1 cellular context compared by ENCODE assay signal in genomic region chr6:116326392-116326717, GRCh38.
TF ChIP-seq lines count a peak whose summit lies in the region.

No MANE protein-coding gene starts in this region.

TF ChIP-seq in SK-N-SH, 30 proteins besides CTCF, POLR2A, EP300 and RAD21 (continued from another document):
- TF ChIP-seq, protein P1, sequence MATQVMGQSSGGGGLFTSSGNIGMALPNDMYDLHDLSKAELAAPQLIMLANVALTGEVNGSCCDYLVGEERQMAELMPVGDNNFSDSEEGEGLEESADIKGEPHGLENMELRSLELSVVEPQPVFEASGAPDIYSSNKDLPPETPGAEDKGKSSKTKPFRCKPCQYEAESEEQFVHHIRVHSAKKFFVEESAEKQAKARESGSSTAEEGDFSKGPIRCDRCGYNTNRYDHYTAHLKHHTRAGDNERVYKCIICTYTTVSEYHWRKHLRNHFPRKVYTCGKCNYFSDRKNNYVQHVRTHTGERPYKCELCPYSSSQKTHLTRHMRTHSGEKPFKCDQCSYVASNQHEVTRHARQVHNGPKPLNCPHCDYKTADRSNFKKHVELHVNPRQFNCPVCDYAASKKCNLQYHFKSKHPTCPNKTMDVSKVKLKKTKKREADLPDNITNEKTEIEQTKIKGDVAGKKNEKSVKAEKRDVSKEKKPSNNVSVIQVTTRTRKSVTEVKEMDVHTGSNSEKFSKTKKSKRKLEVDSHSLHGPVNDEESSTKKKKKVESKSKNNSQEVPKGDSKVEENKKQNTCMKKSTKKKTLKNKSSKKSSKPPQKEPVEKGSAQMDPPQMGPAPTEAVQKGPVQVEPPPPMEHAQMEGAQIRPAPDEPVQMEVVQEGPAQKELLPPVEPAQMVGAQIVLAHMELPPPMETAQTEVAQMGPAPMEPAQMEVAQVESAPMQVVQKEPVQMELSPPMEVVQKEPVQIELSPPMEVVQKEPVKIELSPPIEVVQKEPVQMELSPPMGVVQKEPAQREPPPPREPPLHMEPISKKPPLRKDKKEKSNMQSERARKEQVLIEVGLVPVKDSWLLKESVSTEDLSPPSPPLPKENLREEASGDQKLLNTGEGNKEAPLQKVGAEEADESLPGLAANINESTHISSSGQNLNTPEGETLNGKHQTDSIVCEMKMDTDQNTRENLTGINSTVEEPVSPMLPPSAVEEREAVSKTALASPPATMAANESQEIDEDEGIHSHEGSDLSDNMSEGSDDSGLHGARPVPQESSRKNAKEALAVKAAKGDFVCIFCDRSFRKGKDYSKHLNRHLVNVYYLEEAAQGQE (IDR thresholded peaks at IDR 0.05; ENCODE audit: low read depth, low read length) = no peak
- TF ChIP-seq MXI1 (IDR thresholded peaks at IDR 0.05; ENCODE audit: low read depth, low read length) (no peak), USF1 (IDR thresholded peaks at IDR 0.05; ENCODE audit: borderline replicate concordance, low read depth) (no peak), GABPA (IDR thresholded peaks at IDR 0.05; ENCODE audit: low read depth) (no peak), FOXM1 (IDR thresholded peaks at IDR 0.05; ENCODE audit: low read depth) (no peak), NFIC (IDR thresholded peaks at IDR 0.05; ENCODE audit: borderline replicate concordance) (no peak), MAX (IDR thresholded peaks at IDR 0.05; ENCODE audit: low read depth) (no peak), YY1 (IDR thresholded peaks at IDR 0.05; ENCODE audit: low read depth) (no peak), USF2 (IDR thresholded peaks at IDR 0.05; ENCODE audit: borderline replicate concordance, low read depth, low read length) (no peak)
- TF ChIP-seq, protein P2, sequence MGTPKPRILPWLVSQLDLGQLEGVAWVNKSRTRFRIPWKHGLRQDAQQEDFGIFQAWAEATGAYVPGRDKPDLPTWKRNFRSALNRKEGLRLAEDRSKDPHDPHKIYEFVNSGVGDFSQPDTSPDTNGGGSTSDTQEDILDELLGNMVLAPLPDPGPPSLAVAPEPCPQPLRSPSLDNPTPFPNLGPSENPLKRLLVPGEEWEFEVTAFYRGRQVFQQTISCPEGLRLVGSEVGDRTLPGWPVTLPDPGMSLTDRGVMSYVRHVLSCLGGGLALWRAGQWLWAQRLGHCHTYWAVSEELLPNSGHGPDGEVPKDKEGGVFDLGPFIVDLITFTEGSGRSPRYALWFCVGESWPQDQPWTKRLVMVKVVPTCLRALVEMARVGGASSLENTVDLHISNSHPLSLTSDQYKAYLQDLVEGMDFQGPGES (IDR thresholded peaks at IDR 0.05; ENCODE audit: low read depth, low read length) = no peak
TF ChIP-seq in SK-N-SH: peak in this region for 0.
